8 cellular contexts compared by ENCODE assay signal in the genomic region with DNA sequence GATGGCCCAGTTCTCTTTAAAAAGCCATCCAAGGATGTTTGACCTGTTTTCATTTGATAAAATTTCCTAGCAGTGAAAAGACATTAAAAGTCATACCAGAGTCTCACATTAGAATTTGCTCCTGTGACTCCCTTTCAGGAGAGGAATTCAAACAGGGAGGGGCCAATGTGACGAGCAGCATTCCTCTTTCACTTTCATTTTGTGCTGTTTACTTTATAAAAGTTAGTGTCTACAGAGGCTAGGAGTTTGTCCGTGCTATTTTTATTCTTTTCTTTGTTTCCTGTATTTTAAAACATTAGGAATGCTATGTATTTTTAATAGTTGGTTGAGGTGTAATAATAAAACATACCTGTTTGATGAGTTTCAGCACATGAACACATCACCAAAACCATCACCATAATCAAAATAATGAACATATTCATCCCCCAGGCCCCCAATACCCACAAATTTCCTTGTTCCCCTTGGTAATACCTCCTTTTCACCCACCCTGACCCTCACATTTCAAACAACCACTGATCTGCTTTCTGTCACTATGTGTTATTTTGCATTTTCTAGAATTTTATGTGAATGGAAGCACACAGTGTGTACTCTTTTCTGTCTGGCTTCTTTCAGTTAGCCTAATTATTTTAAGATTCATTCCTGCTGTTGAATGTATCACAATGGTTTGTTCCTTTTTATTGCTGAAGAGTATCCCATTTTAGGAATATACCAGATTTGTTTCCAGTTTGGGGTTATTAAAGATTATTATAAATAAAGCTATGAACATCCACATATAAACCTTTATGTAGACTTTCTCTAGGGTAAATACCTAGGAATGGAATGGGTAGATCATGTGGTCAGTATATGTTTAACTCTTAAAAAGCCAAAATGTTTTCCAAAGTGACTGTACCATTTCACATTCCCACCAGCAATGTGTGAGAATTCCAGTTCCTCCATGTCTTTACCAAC.
DNase-seq lines count a peak whose midpoint lies in the region; ATAC-seq and TF ChIP-seq lines count a peak whose summit lies in the region.

No MANE protein-coding gene starts in this region.

- no peaks in the 10 kb centered on the region for H3K36me3 ChIP-seq in gastrocnemius medialis

- TF ChIP-seq CTCF in gastrocnemius medialis (IDR thresholded peaks at IDR 0.05 in 4 of 5, conservative IDR thresholded peaks at IDR 0.05 in 1 of 5): no peak

- intact Hi-C loops in gastrocnemius medialis (cut with DNase I; ENCODE audit: low total_unique reads): no loop called here

- H3K4me3 ChIP-seq in gastrocnemius medialis: peak overlapping the region; percentile 20 to 52 (median 34)

- H3K4me1 Mint-ChIP-seq in activated T-cell treated with anti-CD3 and anti-CD28 coated beads, Interleukin-2, amount 50 U/mL, for 4 hours (ENCODE audit: low read depth): peaks cover 15% of the 10 kb centered on the region

- no peaks in the 10 kb centered on the region for H3K9me3 Mint-ChIP-seq in activated T-cell treated with anti-CD3 and anti-CD28 coated beads, Interleukin-2, amount 50 U/mL, for 4 hours

- no peaks in the 10 kb centered on the region for H3K36me3 Mint-ChIP-seq in activated T-cell treated with anti-CD3 and anti-CD28 coated beads, Interleukin-2, amount 50 U/mL, for 4 hours (ENCODE audit: insufficient read depth)

- H3K4me1 ChIP-seq in gastrocnemius medialis: peaks cover 0 to 4% of the 10 kb centered on the region in 2 donors

- in situ Hi-C loops in gastrocnemius medialis (cut with MboI; ENCODE audit: low sequenced_read_pairs in 4 of 4): no loop called here

- H3K27me3 ChIP-seq in gastrocnemius medialis: no peaks in the 10 kb centered on the region

- H3K27me3 Mint-ChIP-seq in activated T-cell treated with anti-CD3 and anti-CD28 coated beads, Interleukin-2, amount 50 U/mL, for 4 hours (ENCODE audit: low read depth): no peaks in the 10 kb centered on the region

- peak; percentile 44 for DNase-seq in SIG-M5 treated with dmso at 0.1 percent for 504 hours (lab: John Stamatoyannopoulos, UW; ENCODE audit: unreplicated experiment)
- no peak for DNase-seq in SIG-M5 (lab: John Stamatoyannopoulos, UW)
- DNase-seq in LoVo (ENCODE audit: low spot score): peak; percentile 60
- DNase-seq in activated T-cell treated with anti-CD3 and anti-CD28 coated beads, Interleukin-2, amount 50 U/mL, for 4 hours: peak; percentile 25
- DNase-seq in globus pallidus (ENCODE audit: low spot score): peak; percentile 10
- DNase-seq in gastrocnemius medialis: no peak
- DNase-seq in iPS-NIHi11 (ENCODE audit: low spot score): no peak
- DNase-seq in NCI-H2171 (lab: John Stamatoyannopoulos, UW): no peak

- TF ChIP-seq POLR2A in gastrocnemius medialis (IDR thresholded peaks at IDR 0.05): no peak

- H3K27ac ChIP-seq in gastrocnemius medialis: peak overlapping the region; percentile 12 to 71 (median 60)

- H3K4me3 Mint-ChIP-seq in activated T-cell treated with anti-CD3 and anti-CD28 coated beads, Interleukin-2, amount 50 U/mL, for 4 hours: peak overlapping the region; percentile 77

- no peaks in the 10 kb centered on the region for H3K9me3 ChIP-seq in gastrocnemius medialis

- ATAC-seq in activated T-cell treated with anti-CD3 and anti-CD28 coated beads, Interleukin-2, amount 50 U/mL, for 4 hours: peak; percentile 72 to 76
- ATAC-seq in gastrocnemius medialis: peak; percentile 50 to 81

Comparison
In these comparisons a context has a peak if more than half of its experiments do, and no peak if none do; other contexts are left out.
1. DNase-seq: peak in SIG-M5 treated with dmso at 0.1 percent for 504 hours (single experiment), LoVo (single experiment), activated T-cell treated with anti-CD3 and anti-CD28 coated beads, Interleukin-2, amount 50 U/mL, for 4 hours (single experiment) and globus pallidus (single experiment); none in SIG-M5 (single experiment), gastrocnemius medialis (0 of 2), iPS-NIHi11 (single experiment) and NCI-H2171 (single experiment).